15 cellular contexts compared by ENCODE assay signal in genomic region chr1:223873044-223873443, GRCh38. TPM values are rescaled to one million over a fixed set of nuclear protein-coding genes. Genes with fewer than 3 reads are reported as not detected.
A peak's percentile ranks its signal among the peaks of the same experiment; 100 is the strongest.
DNase-seq lines count a peak whose midpoint lies in the region; ATAC-seq, FAIRE-seq and TF ChIP-seq lines count a peak whose summit lies in the region.
"Had no signal": no experiment of that assay in that cellular context is flagged by ENCODE, and none has a peak within 500 bp of the region (broad histone marks: within the 10 kb centered on the region; RNA-seq: fewer than 3 reads in every experiment).

No MANE protein-coding gene starts in this region.

- no TSS peak for BruUV-seq in PC-3 (replicated peaks; lab: Mats Ljungman, UMichigan)

- 85 to 86% methylated on average over 5 of the region's 5 CpGs for WGBS in GM23248 (ENCODE audit: low coverage in 1 of 2, low lambda C conversion rate in 2 of 2, missing lambda C conversion rate in 2 of 2), 2 experiments
- WGBS in suprapubic skin = 62% methylated on average over 5 of the region's 5 CpGs

- peaks cover 0 to 2% (median 0%) of the 10 kb centered on the region in 5 donors for H3K9me3 Mint-ChIP-seq in CD8-positive, alpha-beta memory T cell

- H2AFZ ChIP-seq in GM23248 (no peak overlapping the region), PC-3 (ENCODE audit: low read length) (no peak overlapping the region)

- H4K20me1 ChIP-seq in GM23248 (ENCODE audit: insufficient read depth) = no peaks in the 10 kb centered on the region
- H4K20me1 ChIP-seq in PC-3 (ENCODE audit: low read length) = no peaks in the 10 kb centered on the region

- no peak overlapping the region for H3K27ac ChIP-seq in GM23248
- no peak overlapping the region for H3K27ac ChIP-seq in PC-3 (ENCODE audit: low read length)
- H3K27ac ChIP-seq in suprapubic skin = peak overlapping the region; percentile 25
- no peak overlapping the region for H3K27ac ChIP-seq in CD8-positive, alpha-beta memory T cell (ENCODE audit: low read depth, low read length)
- H3K27ac ChIP-seq: SJSA1 had no signal

- TF ChIP-seq CTCF in PC-3 (conservative IDR thresholded peaks at IDR 0.05; ENCODE audit: low read depth, low read length) = no peak
- TF ChIP-seq CTCF in bronchial epithelial cell (IDR thresholded peaks at IDR 0.05; ENCODE audit: insufficient read depth, low read length, severe bottlenecking) = no peak
- no peak for TF ChIP-seq CTCF in suprapubic skin (IDR thresholded peaks at IDR 0.05)

- DNase-seq in GM23248 (peak; percentile 1), PC-3 (peak; percentile 83), bronchial epithelial cell (ENCODE audit: low read depth) (peak; percentile 85), suprapubic skin (ENCODE audit: low spot score in 2 of 2) (no peak), NCI-H526 (lab: John Stamatoyannopoulos, UW) (no peak)
- DNase-seq in CD8-positive, alpha-beta memory T cell = no peak
- DNase-seq: BE2C; CD4-positive, alpha-beta memory T cell; H7; NCI-H1092 treated with DMSO at 0.1 percent for 48 hours; NCI-H187; NCI-H446; SW 1271 had no signal

- no peaks in the 10 kb centered on the region for H3K9me2 ChIP-seq in GM23248 (ENCODE audit: insufficient read depth)
- H3K9me2 ChIP-seq in PC-3 (replicated peaks; ENCODE audit: low read length) = no peaks in the 10 kb centered on the region

- no peak for FAIRE-seq in bronchial epithelial cell (lab: Jason Lieb, UNC)

- no peak for TF ChIP-seq EP300 in suprapubic skin (IDR thresholded peaks at IDR 0.05)

- no peak overlapping the region for H3K4me3 Mint-ChIP-seq in CD8-positive, alpha-beta memory T cell

- no peak overlapping the region for H3K27ac Mint-ChIP-seq in CD8-positive, alpha-beta memory T cell
- H3K27ac Mint-ChIP-seq: CD4-positive, alpha-beta memory T cell had no signal

- H3K36me3 Mint-ChIP-seq in CD8-positive, alpha-beta memory T cell = no peaks in the 10 kb centered on the region
- H3K36me3 Mint-ChIP-seq: CD4-positive, alpha-beta memory T cell had no signal

- H3K4me1 Mint-ChIP-seq in CD8-positive, alpha-beta memory T cell = no peaks in the 10 kb centered on the region
- H3K4me1 Mint-ChIP-seq: CD4-positive, alpha-beta memory T cell had no signal

- H3K9ac ChIP-seq in GM23248 (no peak overlapping the region), PC-3 (ENCODE audit: low read length) (no peak overlapping the region)

- H3K79me2 ChIP-seq in GM23248 (ENCODE audit: insufficient read depth) (no peaks in the 10 kb centered on the region), PC-3 (ENCODE audit: low read length) (no peaks in the 10 kb centered on the region)

- H3K27me3 Mint-ChIP-seq in CD8-positive, alpha-beta memory T cell = peaks cover 17 to 63% of the 10 kb centered on the region in 2 donors

- H3F3A ChIP-seq in GM23248 (ENCODE audit: insufficient read depth) (no peaks in the 10 kb centered on the region), PC-3 (ENCODE audit: low read length, unreplicated experiment) (peaks cover 3% of the 10 kb centered on the region)

- H3K36me3 ChIP-seq in GM23248 (ENCODE audit: low read depth) (no peaks in the 10 kb centered on the region), PC-3 (ENCODE audit: low read depth, low read length) (no peaks in the 10 kb centered on the region), bronchial epithelial cell (ENCODE audit: control insufficient read depth, insufficient read depth, low read length) (no peaks in the 10 kb centered on the region), suprapubic skin (no peaks in the 10 kb centered on the region)
- H3K36me3 ChIP-seq in CD8-positive, alpha-beta memory T cell (ENCODE audit: insufficient read depth, low read length) = no peaks in the 10 kb centered on the region
- H3K36me3 ChIP-seq: BE2C, SJSA1 had no signal

- H3K4me3 ChIP-seq in GM23248 (no peak overlapping the region), PC-3 (ENCODE audit: low read length) (no peak overlapping the region), bronchial epithelial cell (ENCODE audit: low read depth, low read length) (no peak overlapping the region), suprapubic skin (no peak overlapping the region)
- no peak overlapping the region for H3K4me3 ChIP-seq in CD8-positive, alpha-beta memory T cell (ENCODE audit: low read length)
- H3K4me3 ChIP-seq: SJSA1 had no signal

- H3K9me3 ChIP-seq in GM23248 (ENCODE audit: low read depth) = no peaks in the 10 kb centered on the region
- H3K9me3 ChIP-seq in PC-3 (ENCODE audit: low read length) = no peaks in the 10 kb centered on the region
- no peaks in the 10 kb centered on the region for H3K9me3 ChIP-seq in suprapubic skin
- no peaks in the 10 kb centered on the region for H3K9me3 ChIP-seq in CD8-positive, alpha-beta memory T cell (ENCODE audit: low read length)
- H3K9me3 ChIP-seq: BE2C, SJSA1 had no signal

- CTCF ChIA-PET in PC-3 (lab: Charles Lee) = no interaction called here
- CTCF ChIA-PET in CD8-positive, alpha-beta memory T cell (lab: Charles Lee) = interaction anchor here (1.0 kb wide), 1 partner anchor 31 kb away, joined by 3 read pairs; no protein-coding TSS in a partner anchor

- H3K4me1 ChIP-seq in GM23248 (ENCODE audit: insufficient read depth) = no peaks in the 10 kb centered on the region
- peaks cover 15% of the 10 kb centered on the region for H3K4me1 ChIP-seq in PC-3 (ENCODE audit: insufficient read depth, low read length)
- H3K4me1 ChIP-seq in suprapubic skin = peaks cover 10% of the 10 kb centered on the region
- H3K4me1 ChIP-seq in CD8-positive, alpha-beta memory T cell (ENCODE audit: insufficient read depth, low read length) = no peaks in the 10 kb centered on the region
- H3K4me1 ChIP-seq: SJSA1 had no signal

- peak; percentile 62 for ATAC-seq in PC-3
- no peak for ATAC-seq in HG03571 (IDR thresholded peaks at IDR 0.05; ENCODE audit: unreplicated experiment)

- no peak for TF ChIP-seq POLR2A in suprapubic skin (IDR thresholded peaks at IDR 0.05)

- POLR2A ChIA-PET in PC-3 (lab: Charles Lee; ENCODE audit: unreplicated experiment) = no interaction called here
- POLR2A ChIA-PET in CD8-positive, alpha-beta memory T cell (lab: Charles Lee) = no interaction called here

- intact Hi-C loops in PC-3 (cut with micrococcal nuclease) = no loop called here

- H3K4me2 ChIP-seq in GM23248 (ENCODE audit: unreplicated experiment) (no peak overlapping the region), PC-3 (ENCODE audit: low read length) (peak overlapping the region; percentile 21; the same call in 1 of the 2 replicates)

- H3K27me3 ChIP-seq in GM23248 (replicated peaks; ENCODE audit: insufficient read depth) (peaks cover 14% of the 10 kb centered on the region), PC-3 (ENCODE audit: low read length) (no peaks in the 10 kb centered on the region), bronchial epithelial cell (ENCODE audit: control insufficient read depth, insufficient read depth, low read length) (no peaks in the 10 kb centered on the region), suprapubic skin (no peaks in the 10 kb centered on the region)
- no peaks in the 10 kb centered on the region for H3K27me3 ChIP-seq in CD8-positive, alpha-beta memory T cell (ENCODE audit: insufficient read depth, low read length, poor library complexity, severe bottlenecking)
- H3K27me3 ChIP-seq: BE2C had no signal

- in situ Hi-C loops in GM23248 (cut with MboI) = no loop called here

RNA-seq across cellular contexts. Expression of gene TP53BP2, which starts 27.3 kb away (rescaled TPM):
- 16.9 and 18.2 TPM in 2 replicates for total RNA-seq in GM23248 (2014; rRNA removed; shearing (Covaris generic))
- 8.3 and 9.2 TPM in 2 replicates for polyA plus RNA-seq in GM23248 (2016; fragmentation: Nextera tagmentation; extraction: Ambion mirVana)
- total RNA-seq in PC-3 (2014; rRNA removed) (24.6 and 32.0 TPM in 2 replicates), bronchial epithelial cell (19.8 and 22.6 TPM in 2 replicates), suprapubic skin (10 to 100 TPM; 33.2 to 80.5 (median 55.8) TPM)
- total RNA-seq in CD8-positive, alpha-beta memory T cell = 10 to 100 TPM; 59.5 to 59.6 TPM
- 16.5 TPM for polyA plus RNA-seq in CD8-positive, alpha-beta memory T cell

Comparison
In these comparisons a context has a peak if more than half of its experiments do, and no peak if none do; other contexts are left out.
1. DNase-seq: peak in GM23248 (single experiment), PC-3 (single experiment) and bronchial epithelial cell (single experiment); none in suprapubic skin (0 of 2), CD8-positive, alpha-beta memory T cell (0 of 5) and NCI-H526 (0 of 2).